ENCODE assay signal across 8 cellular contexts in genomic region chr15:51737538-51738305, GRCh38. TPM values are rescaled to one million over a fixed set of nuclear protein-coding genes. Genes with fewer than 3 reads are reported as not detected.
DNase-seq lines count a peak whose midpoint lies in the region; ATAC-seq, FAIRE-seq and TF ChIP-seq lines count a peak whose summit lies in the region.

LYSMD2 (minus strand) TSS chr15:51737655; CDS start chr15:51737622, 33 bp downstream.

- H3K4me1 Mint-ChIP-seq in HFFc6 (ENCODE audit: low read depth), result peaks cover 41% of the 10 kb centered on the region
- H3K4me1 Mint-ChIP-seq in activated CD4-positive, alpha-beta T cell treated with anti-CD3 and anti-CD28 coated beads, Interleukin-2, amount 10 ng/mL, durations not matched to agents 7 days and 5 days, result peaks cover 51% of the 10 kb centered on the region

- no peaks in the 10 kb centered on the region for H3K27me3 ChIP-seq in duodenal mucosa (ENCODE audit: control insufficient read depth in 1 of 2, insufficient read depth in 2 of 2, low read length in 2 of 2)
- no peaks in the 10 kb centered on the region for H3K27me3 ChIP-seq in lower lobe of right lung (ENCODE audit: low read depth)

- DNase-seq in GM12891 (ENCODE audit: insufficient read length, low spot score) (peak; percentile 50), HFFc6 (no peak), NCI-H2171 (lab: John Stamatoyannopoulos, UW) (peak; percentile 63), lower lobe of right lung (peak; percentile 88), NCI-H1930 (lab: John Stamatoyannopoulos, UW) (no peak)
- peak; percentile 60 for DNase-seq in activated CD4-positive, alpha-beta T cell treated with anti-CD3 and anti-CD28 coated beads, Interleukin-2, amount 10 ng/mL, durations not matched to agents 7 days and 5 days
- peak in 2 of 3 experiments; percentile 41 to 70 for DNase-seq in stimulated activated CD4-positive, alpha-beta T cell treated with anti-CD3 and anti-CD28 coated beads, TNF-alpha, amount 100 ng/mL, for 24 hours (ENCODE audit: low read depth in 3 of 3)

- H3K36me3 ChIP-seq in duodenal mucosa (ENCODE audit: control insufficient read depth in 1 of 2, insufficient read depth in 2 of 2, low read length in 2 of 2) (no peaks in the 10 kb centered on the region), lower lobe of right lung (no peaks in the 10 kb centered on the region)

- peak within 1 kb of the TSS; percentile 59 for H3K27ac ChIP-seq in duodenal mucosa (ENCODE audit: low read depth, low read length)
- H3K27ac ChIP-seq in lower lobe of right lung, result peak within 1 kb of the TSS; percentile 93

- no peaks in the 10 kb centered on the region for H3K9me3 Mint-ChIP-seq in HFFc6
- H3K9me3 Mint-ChIP-seq in activated CD4-positive, alpha-beta T cell treated with anti-CD3 and anti-CD28 coated beads, Interleukin-2, amount 10 ng/mL, durations not matched to agents 7 days and 5 days, result no peaks in the 10 kb centered on the region

- peak within 1 kb of the TSS; percentile 68 for H3K27ac Mint-ChIP-seq in HFFc6
- peak within 1 kb of the TSS; percentile 89 for H3K27ac Mint-ChIP-seq in activated CD4-positive, alpha-beta T cell treated with anti-CD3 and anti-CD28 coated beads, Interleukin-2, amount 10 ng/mL, durations not matched to agents 7 days and 5 days

- POLR2A ChIA-PET in activated CD4-positive, alpha-beta T cell treated with anti-CD3 and anti-CD28 coated beads, Interleukin-2, amount 10 ng/mL, durations not matched to agents 7 days and 5 days (lab: Charles Lee), result interaction anchor here (0.6 to 1.0 kb wide), 3 partner anchors 19 to 941 kb away, joined by 4 to 7 read pairs (median 7); partner anchors contain the start of gene ATOSA

- H3K4me3 ChIP-seq in duodenal mucosa (ENCODE audit: low read depth in 1 of 2, low read length in 2 of 2), result peak within 1 kb of the TSS; percentile 80 to 82
- peak within 1 kb of the TSS; percentile 79 for H3K4me3 ChIP-seq in lower lobe of right lung

- H3K9ac ChIP-seq in duodenal mucosa (ENCODE audit: low read depth in 1 of 2, low read length in 2 of 2), result peak within 1 kb of the TSS; percentile 60 to 74

- CTCF ChIA-PET in activated CD4-positive, alpha-beta T cell treated with anti-CD3 and anti-CD28 coated beads, Interleukin-2, amount 10 ng/mL, durations not matched to agents 7 days and 5 days (lab: Charles Lee), result interaction anchor here (0.6 to 2.0 kb wide), 7 partner anchors 8 to 504 kb away, joined by 3 to 8 read pairs (median 5); partner anchors contain the start of gene TMOD2

- H3K27me3 Mint-ChIP-seq in HFFc6 (ENCODE audit: insufficient read depth), result no peaks in the 10 kb centered on the region; the same call in none of the 2 replicates
- H3K27me3 Mint-ChIP-seq in activated CD4-positive, alpha-beta T cell treated with anti-CD3 and anti-CD28 coated beads, Interleukin-2, amount 10 ng/mL, durations not matched to agents 7 days and 5 days, result no peaks in the 10 kb centered on the region

- intact Hi-C loops in lower lobe of right lung (cut with DNase I), result no loop called here

- H3K36me3 Mint-ChIP-seq in HFFc6 (ENCODE audit: low read depth), result no peaks in the 10 kb centered on the region
- H3K36me3 Mint-ChIP-seq in activated CD4-positive, alpha-beta T cell treated with anti-CD3 and anti-CD28 coated beads, Interleukin-2, amount 10 ng/mL, durations not matched to agents 7 days and 5 days (ENCODE audit: low read depth), result peaks cover 16% of the 10 kb centered on the region

- H3K9me3 ChIP-seq in duodenal mucosa (ENCODE audit: control insufficient read depth in 1 of 2, low read length in 2 of 2) (no peaks in the 10 kb centered on the region), lower lobe of right lung (no peaks in the 10 kb centered on the region)

- peak within 1 kb of the TSS; percentile 89 for H3K4me3 Mint-ChIP-seq in HFFc6
- peak within 1 kb of the TSS; percentile 88 for H3K4me3 Mint-ChIP-seq in activated CD4-positive, alpha-beta T cell treated with anti-CD3 and anti-CD28 coated beads, Interleukin-2, amount 10 ng/mL, durations not matched to agents 7 days and 5 days

- TF ChIP-seq POLR2A in GM12891 (IDR thresholded peaks at IDR 0.05; ENCODE audit: low read depth, low read length), result no peak

- ATAC-seq in lower lobe of right lung, result peak; percentile 94 to 97

- peaks cover 23 to 35% of the 10 kb centered on the region in 2 donors for H3K4me1 ChIP-seq in duodenal mucosa (ENCODE audit: control insufficient read depth in 1 of 2, insufficient read depth in 2 of 2, low read length in 2 of 2)
- H3K4me1 ChIP-seq in lower lobe of right lung, result peaks cover 30% of the 10 kb centered on the region

- TF ChIP-seq CTCF in HFFc6 (IDR thresholded peaks at IDR 0.05) (no peak), lower lobe of right lung (IDR thresholded peaks at IDR 0.05) (no peak)

- peak; percentile 33 for FAIRE-seq in GM12891 (lab: Jason Lieb, UNC)

TF ChIP-seq in GM12891, 5 proteins besides CTCF, POLR2A, EP300 and RAD21:
- TF ChIP-seq PAX5 (IDR thresholded peaks at IDR 0.05; ENCODE audit: insufficient read depth, low read length, severe bottlenecking) (no peak), POLR2AphosphoS5 (IDR thresholded peaks at IDR 0.05; ENCODE audit: low read depth, low read length) (no peak), TAF1 (IDR thresholded peaks at IDR 0.05; ENCODE audit: low read depth, low read length) (peak; percentile 6), SPI1 (IDR thresholded peaks at IDR 0.05; ENCODE audit: low read depth, low read length) (0 out of 2 replicates have a peak, but pooled peaks have one; percentile 14), POU2F2 (IDR thresholded peaks at IDR 0.05; ENCODE audit: low read depth, low read length) (no peak)

RNA-seq across cellular contexts. Expression of gene LYSMD2, which starts in this region (rescaled TPM):
- 13.8 TPM for polyA plus RNA-seq in GM12891 (2012; ENCODE audit: low read depth, missing spikeins)
- total RNA-seq in HFFc6 (2021; fragmentation: NEBNext Ultra II Directional; extraction: Animal tissue kit (Norgen Biotek cat#: 25700)), result 10 to 100 TPM; 10.0 to 16.5 (median 12.7) TPM
- total RNA-seq in activated CD4-positive, alpha-beta T cell treated with anti-CD3 and anti-CD28 coated beads, Interleukin-2, amount 10 ng/mL, durations not matched to agents 7 days and 5 days, result 10 to 100 TPM; 18.2 to 23.6 TPM
- 22.2 TPM for total RNA-seq in lower lobe of right lung

Comparison
In these comparisons a context has a peak if more than half of its experiments do, and no peak if none do; other contexts are left out.
1. DNase-seq: peak in GM12891 (single experiment), NCI-H2171 (single experiment), activated CD4-positive, alpha-beta T cell treated with anti-CD3 and anti-CD28 coated beads, Interleukin-2, amount 10 ng/mL, durations not matched to agents 7 days and 5 days (single experiment), lower lobe of right lung (single experiment) and stimulated activated CD4-positive, alpha-beta T cell treated with anti-CD3 and anti-CD28 coated beads, TNF-alpha, amount 100 ng/mL, for 24 hours (2 of 3); none in HFFc6 (single experiment) and NCI-H1930 (0 of 2).